Comparison of ENCODE assay signal across 1 cellular context in genomic region chr1:27000092-27000816, GRCh38.
TF ChIP-seq lines count a peak whose summit lies in the region.

No MANE protein-coding gene starts in this region.

TF ChIP-seq in HepG2, 621 proteins besides CTCF, POLR2A, EP300 and RAD21 (continued from another document and continues in another):
- TF ChIP-seq ZNF800 (CRISPR knock-in tag; IDR thresholded peaks at IDR 0.05) = no peak
- 0 out of 2 replicates have a peak, but pooled peaks have one; percentile 52 for TF ChIP-seq REL (CRISPR knock-in tag; conservative IDR thresholded peaks at IDR 0.05)
- TF ChIP-seq, protein P1, sequence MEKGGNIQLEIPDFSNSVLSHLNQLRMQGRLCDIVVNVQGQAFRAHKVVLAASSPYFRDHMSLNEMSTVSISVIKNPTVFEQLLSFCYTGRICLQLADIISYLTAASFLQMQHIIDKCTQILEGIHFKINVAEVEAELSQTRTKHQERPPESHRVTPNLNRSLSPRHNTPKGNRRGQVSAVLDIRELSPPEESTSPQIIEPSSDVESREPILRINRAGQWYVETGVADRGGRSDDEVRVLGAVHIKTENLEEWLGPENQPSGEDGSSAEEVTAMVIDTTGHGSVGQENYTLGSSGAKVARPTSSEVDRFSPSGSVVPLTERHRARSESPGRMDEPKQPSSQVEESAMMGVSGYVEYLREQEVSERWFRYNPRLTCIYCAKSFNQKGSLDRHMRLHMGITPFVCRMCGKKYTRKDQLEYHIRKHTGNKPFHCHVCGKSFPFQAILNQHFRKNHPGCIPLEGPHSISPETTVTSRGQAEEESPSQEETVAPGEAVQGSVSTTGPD (CRISPR knock-in tag; IDR thresholded peaks at IDR 0.05) = no peak
- TF ChIP-seq, protein P2, sequence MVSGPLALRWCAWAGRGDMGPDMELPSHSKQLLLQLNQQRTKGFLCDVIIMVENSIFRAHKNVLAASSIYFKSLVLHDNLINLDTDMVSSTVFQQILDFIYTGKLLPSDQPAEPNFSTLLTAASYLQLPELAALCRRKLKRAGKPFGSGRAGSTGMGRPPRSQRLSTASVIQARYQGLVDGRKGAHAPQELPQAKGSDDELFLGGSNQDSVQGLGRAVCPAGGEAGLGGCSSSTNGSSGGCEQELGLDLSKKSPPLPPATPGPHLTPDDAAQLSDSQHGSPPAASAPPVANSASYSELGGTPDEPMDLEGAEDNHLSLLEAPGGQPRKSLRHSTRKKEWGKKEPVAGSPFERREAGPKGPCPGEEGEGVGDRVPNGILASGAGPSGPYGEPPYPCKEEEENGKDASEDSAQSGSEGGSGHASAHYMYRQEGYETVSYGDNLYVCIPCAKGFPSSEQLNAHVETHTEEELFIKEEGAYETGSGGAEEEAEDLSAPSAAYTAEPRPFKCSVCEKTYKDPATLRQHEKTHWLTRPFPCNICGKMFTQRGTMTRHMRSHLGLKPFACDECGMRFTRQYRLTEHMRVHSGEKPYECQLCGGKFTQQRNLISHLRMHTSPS (CRISPR knock-in tag; IDR thresholded peaks at IDR 0.05; ENCODE audit: low read depth) = no peak
- no peak for TF ChIP-seq ZNF546 (CRISPR knock-in tag; conservative IDR thresholded peaks at IDR 0.05)
- TF ChIP-seq ZNF496 (CRISPR knock-in tag; IDR thresholded peaks at IDR 0.05; ENCODE audit: insufficient replicate concordance) = no peak
- no peak for TF ChIP-seq ZNF253 (CRISPR knock-in tag; IDR thresholded peaks at IDR 0.05; ENCODE audit: borderline replicate concordance)
- TF ChIP-seq, protein P3, sequence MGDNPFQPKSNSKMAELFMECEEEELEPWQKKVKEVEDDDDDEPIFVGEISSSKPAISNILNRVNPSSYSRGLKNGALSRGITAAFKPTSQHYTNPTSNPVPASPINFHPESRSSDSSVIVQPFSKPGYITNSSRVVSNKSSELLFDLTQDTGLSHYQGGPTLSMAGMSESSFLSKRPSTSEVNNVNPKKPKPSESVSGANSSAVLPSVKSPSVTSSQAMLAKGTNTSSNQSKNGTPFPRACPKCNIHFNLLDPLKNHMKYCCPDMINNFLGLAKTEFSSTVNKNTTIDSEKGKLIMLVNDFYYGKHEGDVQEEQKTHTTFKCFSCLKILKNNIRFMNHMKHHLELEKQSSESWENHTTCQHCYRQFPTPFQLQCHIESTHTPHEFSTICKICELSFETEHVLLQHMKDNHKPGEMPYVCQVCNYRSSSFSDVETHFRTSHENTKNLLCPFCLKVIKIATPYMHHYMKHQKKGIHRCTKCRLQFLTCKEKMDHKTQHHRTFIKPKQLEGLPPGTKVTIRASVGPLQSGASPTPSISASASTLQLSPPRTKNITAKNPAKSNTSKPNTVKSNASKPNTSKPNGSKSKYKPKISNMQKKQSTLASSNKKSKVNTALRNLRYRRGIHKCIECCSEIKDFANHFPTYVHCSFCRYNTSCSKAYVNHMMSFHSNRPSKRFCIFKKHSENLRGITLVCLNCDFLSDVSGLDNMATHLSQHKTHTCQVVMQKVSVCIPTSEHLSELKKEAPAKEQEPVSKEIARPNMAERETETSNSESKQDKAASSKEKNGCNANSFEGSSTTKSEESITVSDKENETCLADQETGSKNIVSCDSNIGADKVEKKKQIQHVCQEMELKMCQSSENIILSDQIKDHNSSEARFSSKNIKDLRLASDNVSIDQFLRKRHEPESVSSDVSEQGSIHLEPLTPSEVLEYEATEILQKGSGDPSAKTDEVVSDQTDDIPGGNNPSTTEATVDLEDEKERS (CRISPR knock-in tag; IDR thresholded peaks at IDR 0.05) = no peak
- no peak for TF ChIP-seq ZNF564 (CRISPR knock-in tag; IDR thresholded peaks at IDR 0.05)
- no peak for TF ChIP-seq RELA (CRISPR knock-in tag; IDR thresholded peaks at IDR 0.05)
- TF ChIP-seq ZNF124 (CRISPR knock-in tag; IDR thresholded peaks at IDR 0.05) = no peak
- TF ChIP-seq BORCS8-MEF2B (CRISPR knock-in tag; IDR thresholded peaks at IDR 0.05) = no peak
- no peak for TF ChIP-seq SCMH1 (CRISPR knock-in tag; IDR thresholded peaks at IDR 0.05; ENCODE audit: borderline replicate concordance)
- no peak for TF ChIP-seq HDAC1 (CRISPR knock-in tag; IDR thresholded peaks at IDR 0.05)
- no peak for TF ChIP-seq ATF7 (IDR thresholded peaks at IDR 0.05)
- no peak for TF ChIP-seq ATF7 (CRISPR knock-in tag; IDR thresholded peaks at IDR 0.05)
- no peak for TF ChIP-seq GPN1 (CRISPR knock-in tag; IDR thresholded peaks at IDR 0.05; ENCODE audit: borderline replicate concordance)
- no peak for TF ChIP-seq GLMP (CRISPR knock-in tag; IDR thresholded peaks at IDR 0.05; ENCODE audit: borderline replicate concordance)
- TF ChIP-seq ZNF780A (CRISPR knock-in tag; IDR thresholded peaks at IDR 0.05) = 0 out of 2 replicates have a peak, but pooled peaks have one; percentile 4
- TF ChIP-seq ZNF180 (CRISPR knock-in tag; IDR thresholded peaks at IDR 0.05; ENCODE audit: borderline replicate concordance, low read depth) = no peak
- no peak for TF ChIP-seq BRD4 (CRISPR knock-in tag; IDR thresholded peaks at IDR 0.05)
- TF ChIP-seq ZEB1 (IDR thresholded peaks at IDR 0.05; ENCODE audit: insufficient replicate concordance, low read depth) = no peak
- TF ChIP-seq PTBP1 (IDR thresholded peaks at IDR 0.05; ENCODE audit: low read depth, low read length, poor library complexity, severe bottlenecking) = no peak
- TF ChIP-seq ZNF44 (CRISPR knock-in tag; IDR thresholded peaks at IDR 0.05) = no peak
- no peak for TF ChIP-seq IRX3 (CRISPR knock-in tag; IDR thresholded peaks at IDR 0.05; ENCODE audit: borderline replicate concordance, low read depth)
- TF ChIP-seq NR2F6 (IDR thresholded peaks at IDR 0.05) = no peak
- TF ChIP-seq NR2F6 (CRISPR knock-in tag; IDR thresholded peaks at IDR 0.05) = no peak
- no peak for TF ChIP-seq KMT2B (CRISPR knock-in tag; IDR thresholded peaks at IDR 0.05)
- TF ChIP-seq MED1 (CRISPR knock-in tag; IDR thresholded peaks at IDR 0.05) = 0 out of 2 replicates have a peak, but pooled peaks have one; percentile 13
- TF ChIP-seq ZNF878 (CRISPR knock-in tag; IDR thresholded peaks at IDR 0.05) = no peak
- TF ChIP-seq ZNF550 (CRISPR knock-in tag; IDR thresholded peaks at IDR 0.05; ENCODE audit: borderline replicate concordance) = no peak
- TF ChIP-seq, protein P4, sequence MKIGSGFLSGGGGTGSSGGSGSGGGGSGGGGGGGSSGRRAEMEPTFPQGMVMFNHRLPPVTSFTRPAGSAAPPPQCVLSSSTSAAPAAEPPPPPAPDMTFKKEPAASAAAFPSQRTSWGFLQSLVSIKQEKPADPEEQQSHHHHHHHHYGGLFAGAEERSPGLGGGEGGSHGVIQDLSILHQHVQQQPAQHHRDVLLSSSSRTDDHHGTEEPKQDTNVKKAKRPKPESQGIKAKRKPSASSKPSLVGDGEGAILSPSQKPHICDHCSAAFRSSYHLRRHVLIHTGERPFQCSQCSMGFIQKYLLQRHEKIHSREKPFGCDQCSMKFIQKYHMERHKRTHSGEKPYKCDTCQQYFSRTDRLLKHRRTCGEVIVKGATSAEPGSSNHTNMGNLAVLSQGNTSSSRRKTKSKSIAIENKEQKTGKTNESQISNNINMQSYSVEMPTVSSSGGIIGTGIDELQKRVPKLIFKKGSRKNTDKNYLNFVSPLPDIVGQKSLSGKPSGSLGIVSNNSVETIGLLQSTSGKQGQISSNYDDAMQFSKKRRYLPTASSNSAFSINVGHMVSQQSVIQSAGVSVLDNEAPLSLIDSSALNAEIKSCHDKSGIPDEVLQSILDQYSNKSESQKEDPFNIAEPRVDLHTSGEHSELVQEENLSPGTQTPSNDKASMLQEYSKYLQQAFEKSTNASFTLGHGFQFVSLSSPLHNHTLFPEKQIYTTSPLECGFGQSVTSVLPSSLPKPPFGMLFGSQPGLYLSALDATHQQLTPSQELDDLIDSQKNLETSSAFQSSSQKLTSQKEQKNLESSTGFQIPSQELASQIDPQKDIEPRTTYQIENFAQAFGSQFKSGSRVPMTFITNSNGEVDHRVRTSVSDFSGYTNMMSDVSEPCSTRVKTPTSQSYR (CRISPR knock-in tag; IDR thresholded peaks at IDR 0.05; ENCODE audit: borderline replicate concordance) = no peak
- TF ChIP-seq ZFP90 (CRISPR knock-in tag; IDR thresholded peaks at IDR 0.05; ENCODE audit: borderline replicate concordance) = no peak
- TF ChIP-seq CHCHD3 (CRISPR knock-in tag; IDR thresholded peaks at IDR 0.05) = no peak
- no peak for TF ChIP-seq ZBTB7A (CRISPR knock-in tag; IDR thresholded peaks at IDR 0.05)
- TF ChIP-seq PBX2 (CRISPR knock-in tag; IDR thresholded peaks at IDR 0.05) = no peak
- TF ChIP-seq SAP130 (CRISPR knock-in tag; IDR thresholded peaks at IDR 0.05; ENCODE audit: low read depth) = 0 out of 2 replicates have a peak, but pooled peaks have one; percentile 4
- TF ChIP-seq ZNF556 (CRISPR knock-in tag; IDR thresholded peaks at IDR 0.05; ENCODE audit: borderline replicate concordance) = no peak
- no peak for TF ChIP-seq ZNF350 (CRISPR knock-in tag; IDR thresholded peaks at IDR 0.05; ENCODE audit: borderline replicate concordance, low read depth)
- no peak; the same call in 1 of the 2 replicates for TF ChIP-seq MAF1 (CRISPR knock-in tag; IDR thresholded peaks at IDR 0.05; ENCODE audit: borderline replicate concordance)
- TF ChIP-seq NPAS2 (CRISPR knock-in tag; IDR thresholded peaks at IDR 0.05; ENCODE audit: borderline replicate concordance) = 0 out of 2 replicates have a peak, but pooled peaks have one; percentile 33
- TF ChIP-seq ZNF777 (CRISPR knock-in tag; IDR thresholded peaks at IDR 0.05) = no peak
- TF ChIP-seq, protein P5, sequence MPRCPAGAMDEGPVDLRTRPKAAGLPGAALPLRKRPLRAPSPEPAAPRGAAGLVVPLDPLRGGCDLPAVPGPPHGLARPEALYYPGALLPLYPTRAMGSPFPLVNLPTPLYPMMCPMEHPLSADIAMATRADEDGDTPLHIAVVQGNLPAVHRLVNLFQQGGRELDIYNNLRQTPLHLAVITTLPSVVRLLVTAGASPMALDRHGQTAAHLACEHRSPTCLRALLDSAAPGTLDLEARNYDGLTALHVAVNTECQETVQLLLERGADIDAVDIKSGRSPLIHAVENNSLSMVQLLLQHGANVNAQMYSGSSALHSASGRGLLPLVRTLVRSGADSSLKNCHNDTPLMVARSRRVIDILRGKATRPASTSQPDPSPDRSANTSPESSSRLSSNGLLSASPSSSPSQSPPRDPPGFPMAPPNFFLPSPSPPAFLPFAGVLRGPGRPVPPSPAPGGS (CRISPR knock-in tag; IDR thresholded peaks at IDR 0.05) = no peak
- no peak for TF ChIP-seq PATZ1 (CRISPR knock-in tag; IDR thresholded peaks at IDR 0.05)
- TF ChIP-seq EZH2 (conservative IDR thresholded peaks at IDR 0.05; ENCODE audit: low read depth, low read length) = no peak
- no peak for TF ChIP-seq KLF13 (CRISPR knock-in tag; IDR thresholded peaks at IDR 0.05)
- TF ChIP-seq ETV5 (CRISPR knock-in tag; IDR thresholded peaks at IDR 0.05; ENCODE audit: borderline replicate concordance) = no peak
- TF ChIP-seq ZMYM2 (CRISPR knock-in tag; IDR thresholded peaks at IDR 0.05) = no peak
- TF ChIP-seq MYNN (CRISPR knock-in tag; IDR thresholded peaks at IDR 0.05; ENCODE audit: low read depth) = no peak
- TF ChIP-seq ZNF563 (CRISPR knock-in tag; IDR thresholded peaks at IDR 0.05) = 0 out of 2 replicates have a peak, but pooled peaks have one; percentile 12
- no peak for TF ChIP-seq EHMT2 (IDR thresholded peaks at IDR 0.05; ENCODE audit: borderline replicate concordance, low read depth, low read length)
- TF ChIP-seq KLF16 (CRISPR knock-in tag; IDR thresholded peaks at IDR 0.05) = no peak
- no peak for TF ChIP-seq DNMT3B (CRISPR knock-in tag; conservative IDR thresholded peaks at IDR 0.05)
- TF ChIP-seq GABPB1 (CRISPR knock-in tag; IDR thresholded peaks at IDR 0.05) = no peak
- TF ChIP-seq ERF (CRISPR knock-in tag; IDR thresholded peaks at IDR 0.05) = 0 out of 2 replicates have a peak, but pooled peaks have one; percentile 12
- no peak for TF ChIP-seq NFKBIZ (CRISPR knock-in tag; IDR thresholded peaks at IDR 0.05)
